ENCODE assay signal across 8 cellular contexts in genomic region chr12:34123092-34123491, GRCh38.
DNase-seq lines count a peak whose midpoint lies in the region; ATAC-seq, FAIRE-seq and TF ChIP-seq lines count a peak whose summit lies in the region.
"Not testable (repeated sequence)": the region's sequence is repeated elsewhere in the genome, so short reads cannot be mapped to it uniquely, and the experiment has no call there.

No MANE protein-coding gene starts in this region.

- in situ Hi-C loops in GM12878 (cut with MboI), result loop anchor here (5.0 to 25.0 kb wide), 2 partner anchors 94 to 239 kb away; no protein-coding TSS in a partner anchor

- not testable (repeated sequence) for H2AFZ ChIP-seq in GM12878 (ENCODE audit: control insufficient read depth, low read depth, low read length)

- H3K36me3 ChIP-seq in GM12878 (ENCODE audit: control insufficient read depth in 2 of 2, insufficient read depth in 2 of 2, low read length in 1 of 2); heart right ventricle; psoas muscle (ENCODE audit: insufficient read depth in 1 of 2, low read depth in 1 of 2): not testable (repeated sequence)

- TF ChIP-seq POLR2A in GM12892 (IDR thresholded peaks at IDR 0.05; ENCODE audit: low read depth, low read length); GM12878 (IDR thresholded peaks at IDR 0.05; ENCODE audit: low read depth, low read length): not testable (repeated sequence)

- POLR2A ChIA-PET in AG04449 (lab: Yijun Ruan, JAX); GM12878 (lab: Charles Lee): not testable (repeated sequence)

- TF ChIP-seq RAD21 in GM12878 (IDR thresholded peaks at IDR 0.05; ENCODE audit: insufficient read depth, low read depth, low read length), result peak; percentile 75

- H3K27me3 ChIP-seq in GM12878 (replicated peaks in 1 of 2; ENCODE audit: control insufficient read depth in 2 of 2, insufficient read depth in 2 of 2, low read length in 1 of 2); heart right ventricle; psoas muscle (ENCODE audit: insufficient read depth in 3 of 3, low read length in 2 of 3): not testable (repeated sequence)

- not testable (repeated sequence) for H3K27ac ChIP-seq in GM12878 (ENCODE audit: control insufficient read depth, insufficient read depth); heart right ventricle; psoas muscle

- not testable (repeated sequence) for H3K4me3 ChIP-seq in AG04449 (ENCODE audit: low read depth, low read length); GM12878; heart right ventricle; psoas muscle

- peak; percentile 65 for ATAC-seq in HG03097 (IDR thresholded peaks at IDR 0.05; ENCODE audit: low FRiP score, unreplicated experiment)
- ATAC-seq in GM12878, result peak; percentile 76
- peak in 1 of 8 donors; percentile 47 for ATAC-seq in heart right ventricle
- peak in 2 of 4 donors; percentile 50 to 54 for ATAC-seq in psoas muscle

- not testable (repeated sequence) for H3K4me2 ChIP-seq in GM12878 (ENCODE audit: control insufficient read depth, insufficient read depth)

- peak; percentile 97 for FAIRE-seq in GM12892 (lab: Jason Lieb, UNC)
- peak; percentile 99 for FAIRE-seq in GM12878 (lab: Jason Lieb, UNC)

- BruUV-seq in GM12878 (replicated peaks; lab: Mats Ljungman, UMichigan), result not testable (repeated sequence)

- SMC1A ChIA-PET in GM12878 (lab: Charles Lee; ENCODE audit: uncharacterized antibody, unreplicated experiment), result interaction anchor here (1.2 kb wide), 1 partner anchor 95 kb away, joined by 5 read pairs; no protein-coding TSS in a partner anchor

- not testable (repeated sequence) for DNase-seq in AG04449 (ENCODE audit: low read depth, low spot score); GM12892 (ENCODE audit: insufficient read length); psoas muscle
- DNase-seq in NCI-H2029 (lab: John Stamatoyannopoulos, UW) (peak; percentile 17), T1000 (lab: John Stamatoyannopoulos, UW) (peak; percentile 35), GM12878 (ENCODE audit: low read depth, low spot score) (peak; percentile 12), heart right ventricle (peak in 1 of 2 donors; percentile 23)

- H3K79me2 ChIP-seq in GM12878 (ENCODE audit: control insufficient read depth, insufficient read depth, low read length), result not testable (repeated sequence)

- CTCF ChIA-PET in AG04449 (lab: Yijun Ruan, JAX) (interaction anchor here (1.0 to 1.1 kb wide), 3 partner anchors 9 to 33 kb away, joined by 3 read pairs; no protein-coding TSS in a partner anchor), GM12878 (lab: Yijun Ruan, JAX) (interaction anchor here (0.6 to 1.5 kb wide), 9 partner anchors 8 to 1674 kb away, joined by 3 to 13 read pairs (median 4); no protein-coding TSS in a partner anchor)

- H3K9me3 ChIP-seq in GM12878 (replicated peaks; ENCODE audit: control insufficient read depth, insufficient read depth, low read length); heart right ventricle; psoas muscle: not testable (repeated sequence)

- not testable (repeated sequence) for H4K20me1 ChIP-seq in GM12878 (ENCODE audit: control insufficient read depth, insufficient read depth)

- WGBS in GM12878 (ENCODE audit: insufficient coverage, insufficient replicate concordance, low lambda C conversion rate, missing lambda C conversion rate), result 0% methylated on average over 5 of the region's 6 CpGs
- WGBS in heart right ventricle, 2 donors, result 8 to 16% methylated on average over 6 of the region's 6 CpGs
- 11 to 19% (median 16%) methylated on average over 6 of the region's 6 CpGs for WGBS in psoas muscle, 3 donors

- intact Hi-C loops in GM12878 (cut with micrococcal nuclease; ENCODE audit: unreplicated experiment) (loop anchor here (1.0 to 5.0 kb wide), 2 partner anchors 86 to 95 kb away; no protein-coding TSS in a partner anchor), heart right ventricle (cut with DNase I) (loop anchor here in 8 of 10 donors (1.0 to 10.0 kb wide), 7 partner anchors 94 to 504 kb away; no protein-coding TSS in a partner anchor), psoas muscle (cut with DNase I) (loop anchor here (5.0 kb wide), 1 partner anchor 94 kb away; no protein-coding TSS in a partner anchor)

- TF ChIP-seq CTCF in AG04449 (IDR thresholded peaks at IDR 0.05; ENCODE audit: insufficient read depth, low read length, missing control alignments) (peak; percentile 57), GM12878 (IDR thresholded peaks at IDR 0.05 in 2 of 3, conservative IDR thresholded peaks at IDR 0.05 in 1 of 3; ENCODE audit: control insufficient read depth in 2 of 3, extremely low read depth in 1 of 3, insufficient read depth in 1 of 3, low read depth in 3 of 3, low read length in 3 of 3) (peak; percentile 74 to 82 (median 80)), heart right ventricle (IDR thresholded peaks at IDR 0.05) (peak; percentile 80 to 94 (median 85)), psoas muscle (IDR thresholded peaks at IDR 0.05) (peak; percentile 76)

- RAD21 ChIA-PET in GM12878 (lab: Charles Lee; ENCODE audit: unreplicated experiment), result interaction anchor here (0.8 to 1.0 kb wide), 2 partner anchors 49 to 84 kb away, joined by 3 read pairs; no protein-coding TSS in a partner anchor

- H3K4me1 ChIP-seq in GM12878 (ENCODE audit: control insufficient read depth, insufficient read depth, low read length); psoas muscle: not testable (repeated sequence)
- peaks cover 0 to 23% (median 0%) of the 10 kb centered on the region in 9 donors for H3K4me1 ChIP-seq in heart right ventricle

- H3K9ac ChIP-seq in GM12878 (ENCODE audit: control insufficient read depth, insufficient read depth, low read length), result not testable (repeated sequence)

- not testable (repeated sequence) for TF ChIP-seq EP300 in GM12878 (IDR thresholded peaks at IDR 0.05; ENCODE audit: borderline replicate concordance in 1 of 2, control insufficient read depth in 1 of 2, low read depth in 2 of 2, low read length in 2 of 2)

TF ChIP-seq in GM12878, 131 proteins besides CTCF, POLR2A, EP300 and RAD21:
- TF ChIP-seq SMARCA5 (IDR thresholded peaks at IDR 0.05) (0 out of 2 replicates have a peak, but pooled peaks have one; percentile 39), SMC3 (IDR thresholded peaks at IDR 0.05; ENCODE audit: borderline replicate concordance, low read length) (peak; percentile 48; the same call in 1 of the 2 replicates)
